In genomic region chr11:82216927-82217570, GRCh38 we compare ENCODE assay signal across 21 cellular contexts.
"Had no signal": no experiment of that assay in that cellular context is flagged by ENCODE, and none has a peak within 500 bp of the region (broad histone marks: within the 10 kb centered on the region; RNA-seq: fewer than 3 reads in every experiment).

No MANE protein-coding gene starts in this region.

- H3K4me1 ChIP-seq: esophagus muscularis mucosa, gastrocnemius medialis, heart right ventricle, parathyroid adenoma, prostate gland, testis, tibial nerve, upper lobe of right lung, vagina had no signal

- H3K4me3 ChIP-seq: esophagus muscularis mucosa, gastrocnemius medialis, heart right ventricle, prostate gland, testis, tibial nerve, upper lobe of right lung, vagina had no signal

- ATAC-seq: effector memory CD8-positive, alpha-beta T cell; gastrocnemius medialis; heart right ventricle; left colon; naive thymus-derived CD4-positive, alpha-beta T cell; sciatic nerve; stimulated activated naive B cell treated with anti-CD40 and anti-IgM and Interleukin-4, amounts not matched to agents 10 μg/mL and 1 μg/mL and 100 μg/mL, for 72 hours; stimulated activated naive CD8-positive, alpha-beta T cell treated with anti-CD3 and anti-CD28 coated beads, Interleukin-15, amount 100 ng/mL, for 72 hours; upper lobe of right lung had no signal

- H3K9ac ChIP-seq: parathyroid adenoma had no signal

- H3K27me3 ChIP-seq: esophagus muscularis mucosa, gastrocnemius medialis, heart right ventricle, testis, tibial nerve, upper lobe of right lung, vagina had no signal

- DNase-seq: effector memory CD8-positive, alpha-beta T cell; gastrocnemius medialis; heart right ventricle; left colon; mammary epithelial cell; naive thymus-derived CD4-positive, alpha-beta T cell; nephron progenitor cell; retina; stimulated activated CD4-positive, alpha-beta T cell treated with anti-CD3 and anti-CD28 coated beads, Interleukin-2, amount 100 ng/mL, for 24 hours; stimulated activated CD4-positive, alpha-beta T cell treated with anti-CD3 and anti-CD28 coated beads, Interleukin-4, amount 100 ng/mL, for 4 hours; stimulated activated naive B cell treated with anti-CD40 and anti-IgM and Interleukin-4, amounts not matched to agents 10 μg/mL and 1 μg/mL and 100 μg/mL, for 72 hours; stimulated activated naive CD8-positive, alpha-beta T cell treated with anti-CD3 and anti-CD28 coated beads, Interleukin-15, amount 100 ng/mL, for 72 hours; testis; upper lobe of right lung had no signal

- H3K79me2 ChIP-seq: parathyroid adenoma had no signal

- H3K9me3 ChIP-seq: gastrocnemius medialis, heart right ventricle, prostate gland, testis, tibial nerve, upper lobe of right lung, vagina had no signal

- H2AFZ ChIP-seq: parathyroid adenoma had no signal

- H3K27ac ChIP-seq: epithelial cell of prostate, esophagus muscularis mucosa, gastrocnemius medialis, heart right ventricle, parathyroid adenoma, prostate gland, testis, tibial nerve, upper lobe of right lung, vagina had no signal

- H3K36me3 ChIP-seq: esophagus muscularis mucosa, gastrocnemius medialis, heart right ventricle, prostate gland, tibial nerve, upper lobe of right lung, vagina had no signal
